Comparison of ENCODE assay signal across 22 cellular contexts in the genomic region with DNA sequence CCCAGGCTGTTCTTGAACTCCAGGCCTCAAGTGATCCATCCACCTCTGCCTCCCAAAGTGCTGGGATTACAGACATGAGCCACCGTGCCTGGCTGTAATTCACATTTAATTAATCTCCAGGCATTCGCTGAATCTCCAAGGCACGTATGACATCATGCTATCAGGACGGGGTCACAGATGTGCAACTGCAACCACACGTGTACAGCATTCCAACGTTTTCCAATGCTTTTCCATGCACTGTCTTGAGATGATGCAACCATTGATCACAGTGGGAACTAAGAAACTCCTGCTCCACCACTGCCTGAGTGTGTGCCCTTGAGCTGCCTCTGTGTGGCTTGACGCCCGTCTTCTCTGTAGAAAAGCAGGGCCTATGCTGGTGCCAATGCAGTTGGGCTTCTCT.
"Had no signal": no experiment of that assay in that cellular context is flagged by ENCODE, and none has a peak within 500 bp of the region (broad histone marks: within the 10 kb centered on the region; RNA-seq: fewer than 3 reads in every experiment).

No MANE protein-coding gene starts in this region.

- H3K9me3 Mint-ChIP-seq: activated naive CD8-positive, alpha-beta T cell treated with anti-CD3 and anti-CD28 coated beads for 36 hours; mesothelial cell of epicardium; natural killer cell treated with Interleukin-12 subunit alpha and Interleukin-12 subunit beta and Interleukin-15 and Interleukin-18, amount 100 ng/mL, for 72 hours; T-helper 2 cell treated with Interferon-gamma antibody and Interleukin-4, amounts not matched to agents 5 μg/mL and 100 μg/mL, for 36 hours; WTC11 had no signal

- ATAC-seq: activated CD4-positive, alpha-beta T cell treated with anti-CD3 and anti-CD28 coated beads for 36 hours; left lobe of liver; natural killer cell treated with Interleukin-12 subunit alpha and Interleukin-12 subunit beta and Interleukin-15 and Interleukin-18, amount 100 ng/mL, for 72 hours; pancreas; stimulated activated naive CD8-positive, alpha-beta T cell treated with anti-CD3 and anti-CD28 coated beads, Interleukin-15, Interleukin-2, amounts not matched to agents 100 U/mL and 50 U/mL, for 24 hours; WTC11 had no signal

- H3K36me3 ChIP-seq: cardiac muscle cell, neutrophil, pancreas, tibial artery, uterus had no signal

- H3K4me3 Mint-ChIP-seq: activated CD4-positive, alpha-beta T cell treated with anti-CD3 and anti-CD28 coated beads for 36 hours; activated naive CD8-positive, alpha-beta T cell treated with anti-CD3 and anti-CD28 coated beads for 36 hours; mesothelial cell of epicardium; T-helper 2 cell treated with Interferon-gamma antibody and Interleukin-4, amounts not matched to agents 5 μg/mL and 100 μg/mL, for 36 hours; WTC11 had no signal

- H3K27me3 Mint-ChIP-seq: natural killer cell treated with Interleukin-12 subunit alpha and Interleukin-12 subunit beta and Interleukin-15 and Interleukin-18, amount 100 ng/mL, for 72 hours had no signal

- H3K4me1 ChIP-seq: pancreas, uterus had no signal

- H3K27ac Mint-ChIP-seq: activated CD4-positive, alpha-beta T cell treated with anti-CD3 and anti-CD28 coated beads for 36 hours; activated naive CD8-positive, alpha-beta T cell treated with anti-CD3 and anti-CD28 coated beads for 36 hours; mesothelial cell of epicardium; WTC11 had no signal

- H3K27me3 ChIP-seq: cardiac muscle cell, pancreas, tibial artery, uterus had no signal

- H3K4me3 ChIP-seq: cardiac muscle cell, lung, pancreas, tibial artery, uterus had no signal

- H3K36me3 Mint-ChIP-seq: activated naive CD8-positive, alpha-beta T cell treated with anti-CD3 and anti-CD28 coated beads for 36 hours; mesothelial cell of epicardium; natural killer cell treated with Interleukin-12 subunit alpha and Interleukin-12 subunit beta and Interleukin-15 and Interleukin-18, amount 100 ng/mL, for 72 hours; WTC11 had no signal

- H3K27ac ChIP-seq: cardiac muscle cell, neutrophil, pancreas, tibial artery, uterus had no signal

- H3K9me3 ChIP-seq: neutrophil, pancreas, tibial artery, uterus had no signal

- DNase-seq: activated CD4-positive, alpha-beta T cell treated with anti-CD3 and anti-CD28 coated beads for 36 hours; activated CD8-positive, alpha-beta memory T cell treated with anti-CD3 and anti-CD28 coated beads for 24 hours; activated naive CD8-positive, alpha-beta T cell treated with anti-CD3 and anti-CD28 coated beads for 36 hours; amniotic stem cell; hypothalamus; islet precursor cell; stimulated activated CD4-positive, alpha-beta T cell treated with anti-CD3 and anti-CD28 coated beads, Interleukin-12 subunit alpha, Interleukin-12 subunit beta, amount 100 ng/mL, for 4 hours; stimulated activated CD4-positive, alpha-beta T cell treated with anti-CD3 and anti-CD28 coated beads, Interleukin-1b, Interleukin-23, amount 100 ng/mL, for 48 hours; stimulated activated naive CD8-positive, alpha-beta T cell treated with anti-CD3 and anti-CD28 coated beads, Interleukin-15, Interleukin-2, amounts not matched to agents 100 U/mL and 50 U/mL, for 24 hours; substantia nigra; SW 1271; tibial artery; uterus had no signal
